In the genomic region with DNA sequence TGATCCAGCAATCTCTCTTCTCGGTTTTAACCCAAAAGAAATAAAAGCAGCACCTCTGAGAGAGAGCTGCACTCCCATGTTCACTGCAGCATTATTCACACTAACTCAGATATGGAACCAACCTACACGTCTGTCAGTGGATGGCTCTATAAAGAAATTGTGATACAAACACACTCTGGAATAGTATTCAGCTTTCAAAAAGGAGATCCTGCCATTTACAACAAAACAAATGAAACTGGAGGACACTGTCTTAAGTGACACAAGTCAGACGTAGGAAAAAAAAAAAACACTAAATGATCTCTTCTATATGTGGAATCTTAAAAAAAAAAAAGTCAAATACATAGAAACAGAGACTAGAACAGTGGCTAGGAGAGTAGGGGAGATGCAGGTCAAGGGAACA, we compare ENCODE assay signal across 30 cellular contexts.
"Had no signal": no experiment of that assay in that cellular context is flagged by ENCODE, and none has a peak within 500 bp of the region (broad histone marks: within the 10 kb centered on the region; RNA-seq: fewer than 3 reads in every experiment).

No MANE protein-coding gene starts in this region.

- ATAC-seq: WTC11 had no signal

- H3K27ac ChIP-seq: breast epithelium, KMS-11, Peyer's patch, RWPE1, SJCRH30 had no signal

- H3K27me3 ChIP-seq: breast epithelium, Peyer's patch, SJCRH30 had no signal

- DNase-seq: activated CD4-positive, alpha-beta memory T cell treated with anti-CD3 and anti-CD28 coated beads for 36 hours; activated CD4-positive, alpha-beta T cell treated with anti-CD3 and anti-CD28 coated beads, Interleukin-2, amount 10 ng/mL, durations not matched to agents 24 days and 14 days; activated CD4-positive, CD25-positive, alpha-beta regulatory T cell treated with anti-CD3 and anti-CD28 coated beads, Interleukin-2, amount 50 U/mL, for 72 hours; activated CD8-positive, alpha-beta memory T cell treated with anti-CD3 and anti-CD28 coated beads for 24 hours; activated effector memory CD4-positive, alpha-beta T cell treated with anti-CD3 and anti-CD28 coated beads, Interleukin-2, amount 50 U/mL, for 16 hours; activated naive CD4-positive, alpha-beta T cell treated with Interleukin-2 at 50 U/mL for 16 hours; activated naive CD8-positive, alpha-beta T cell treated with anti-CD3 and anti-CD28 coated beads, Interleukin-2, amount 10 ng/mL, durations not matched to agents 7 days and 5 days; aorta; caudate nucleus; NCI-H1092; NCI-H1417; NCI-H1930; NCI-H2107; NCI-H2171 treated with DMSO at 0.1 percent for 48 hours; NCI-H345; NCI-H510A treated with DMSO at 0.1 percent for 48 hours; NCI-H69; Peyer's patch; Right ventricle myocardium superior; SJCRH30; SK-N-SH; SW 1271; T-helper 9 cell had no signal

- H3K27me3 Mint-ChIP-seq: activated CD4-positive, alpha-beta memory T cell treated with anti-CD3 and anti-CD28 coated beads for 36 hours; activated CD4-positive, alpha-beta T cell treated with anti-CD3 and anti-CD28 coated beads, Interleukin-2, amount 10 ng/mL, durations not matched to agents 24 days and 14 days; activated naive CD8-positive, alpha-beta T cell treated with anti-CD3 and anti-CD28 coated beads, Interleukin-2, amount 10 ng/mL, durations not matched to agents 7 days and 5 days; IgD-negative memory B cell had no signal

- H3K9me3 Mint-ChIP-seq: activated CD4-positive, alpha-beta memory T cell treated with anti-CD3 and anti-CD28 coated beads for 36 hours; activated naive CD8-positive, alpha-beta T cell treated with anti-CD3 and anti-CD28 coated beads, Interleukin-2, amount 10 ng/mL, durations not matched to agents 7 days and 5 days; activated T-helper 1 cell treated with anti-CD3 and anti-CD28 coated beads, Interleukin-12 subunit alpha, Interleukin-12 subunit beta, Interleukin-2, Interleukin-4 antibody, amounts not matched to agents 30 ng/mL and 10 ng/mL and 1 ng/mL, durations not matched to agents 14 hours and 24 hours and 36 hours; IgD-negative memory B cell; T-helper 1 cell treated with Interleukin-12 subunit alpha and Interleukin-12 subunit beta and Interleukin-4 antibody, amounts not matched to agents 30 μg/mL and 1 μg/mL, for 36 hours; WTC11 had no signal

- H3K36me3 Mint-ChIP-seq: activated CD4-positive, alpha-beta memory T cell treated with anti-CD3 and anti-CD28 coated beads for 36 hours; WTC11 had no signal

- H3K9me3 ChIP-seq: breast epithelium, Peyer's patch, SJCRH30, SK-N-SH had no signal

- H3K27ac Mint-ChIP-seq: activated CD4-positive, alpha-beta memory T cell treated with anti-CD3 and anti-CD28 coated beads for 36 hours; activated CD4-positive, alpha-beta T cell treated with anti-CD3 and anti-CD28 coated beads, Interleukin-2, amount 10 ng/mL, durations not matched to agents 24 days and 14 days; activated naive CD8-positive, alpha-beta T cell treated with anti-CD3 and anti-CD28 coated beads, Interleukin-2, amount 10 ng/mL, durations not matched to agents 7 days and 5 days; activated T-helper 1 cell treated with anti-CD3 and anti-CD28 coated beads, Interleukin-12 subunit alpha, Interleukin-12 subunit beta, Interleukin-2, Interleukin-4 antibody, amounts not matched to agents 30 ng/mL and 10 ng/mL and 1 ng/mL, durations not matched to agents 14 hours and 24 hours and 36 hours; IgD-negative memory B cell; T-helper 1 cell treated with Interleukin-12 subunit alpha and Interleukin-12 subunit beta and Interleukin-4 antibody, amounts not matched to agents 30 μg/mL and 1 μg/mL, for 36 hours; WTC11 had no signal

- H3K4me3 Mint-ChIP-seq: activated CD4-positive, alpha-beta memory T cell treated with anti-CD3 and anti-CD28 coated beads for 36 hours; activated CD4-positive, alpha-beta T cell treated with anti-CD3 and anti-CD28 coated beads, Interleukin-2, amount 10 ng/mL, durations not matched to agents 24 days and 14 days; activated naive CD8-positive, alpha-beta T cell treated with anti-CD3 and anti-CD28 coated beads, Interleukin-2, amount 10 ng/mL, durations not matched to agents 7 days and 5 days; activated T-helper 1 cell treated with anti-CD3 and anti-CD28 coated beads, Interleukin-12 subunit alpha, Interleukin-12 subunit beta, Interleukin-2, Interleukin-4 antibody, amounts not matched to agents 30 ng/mL and 10 ng/mL and 1 ng/mL, durations not matched to agents 14 hours and 24 hours and 36 hours; T-helper 1 cell treated with Interleukin-12 subunit alpha and Interleukin-12 subunit beta and Interleukin-4 antibody, amounts not matched to agents 30 μg/mL and 1 μg/mL, for 36 hours; WTC11 had no signal
